Comparison of ENCODE assay signal across 1 cellular context in the genomic region with DNA sequence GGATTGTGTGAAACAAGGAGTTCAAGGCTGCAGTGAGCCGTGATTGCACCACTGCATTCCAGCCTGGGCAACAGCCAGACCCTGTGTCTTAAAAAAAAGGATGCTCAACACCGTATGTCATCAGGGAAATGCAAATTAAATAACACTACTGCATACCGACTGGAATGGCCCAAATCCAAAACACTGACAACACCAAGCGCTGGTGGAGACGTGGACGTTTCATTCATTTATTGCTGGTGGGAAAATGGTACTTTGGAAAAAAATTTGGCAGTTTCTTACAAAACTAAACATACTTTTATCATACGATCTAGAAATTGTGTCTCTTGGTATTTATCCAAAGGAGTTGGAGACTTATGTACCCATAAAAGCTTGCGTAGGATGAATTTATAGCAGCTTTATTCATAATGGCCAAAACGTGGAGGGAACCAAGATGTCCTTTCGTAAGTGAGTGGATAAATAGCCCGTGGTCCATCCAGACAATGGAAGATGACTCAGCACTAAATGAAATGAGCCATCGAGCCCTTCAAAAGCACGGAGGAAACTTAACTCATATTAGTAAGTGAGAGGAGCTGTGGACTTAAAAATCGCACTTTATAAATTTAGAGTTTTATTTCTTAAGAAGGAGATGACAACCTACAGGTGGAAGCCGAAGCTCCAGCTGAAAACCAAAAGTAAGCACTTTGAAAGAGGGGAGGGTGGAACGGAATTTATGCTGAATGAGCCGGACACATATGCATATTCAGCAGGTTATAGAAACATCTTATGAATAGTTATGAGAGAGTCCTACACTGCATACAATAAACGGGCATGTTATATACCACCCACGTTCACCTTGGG.
TF ChIP-seq lines count a peak whose summit lies in the region.

No MANE protein-coding gene starts in this region.

TF ChIP-seq in endothelial cell of umbilical vein, 7 proteins besides CTCF, POLR2A, EP300 and RAD21:
- TF ChIP-seq POLR2AphosphoS5 (IDR thresholded peaks at IDR 0.05; ENCODE audit: insufficient read depth, low read depth, low read length) (no peak), GATA2 (IDR thresholded peaks at IDR 0.05; ENCODE audit: insufficient read depth, insufficient read length, low read depth, low read length) (no peak), FOS (IDR thresholded peaks at IDR 0.05; ENCODE audit: borderline replicate concordance, insufficient read depth, low read length) (peak; percentile 27)
